Comparison of ENCODE assay signal across 34 cellular contexts in genomic region chr6:66198062-66198624, GRCh38.
"Had no signal": no experiment of that assay in that cellular context is flagged by ENCODE, and none has a peak within 500 bp of the region (broad histone marks: within the 10 kb centered on the region; RNA-seq: fewer than 3 reads in every experiment).

No MANE protein-coding gene starts in this region.

- H3K36me3 ChIP-seq: adrenal gland, esophagus squamous epithelium, gastroesophageal sphincter, heart right ventricle had no signal

- H3K9me3 Mint-ChIP-seq: activated CD4-positive, alpha-beta T cell treated with anti-CD3 and anti-CD28 coated beads, Interleukin-2, amount 10 ng/mL, durations not matched to agents 24 days and 14 days; activated naive CD4-positive, alpha-beta T cell treated with anti-CD3 and anti-CD28 coated beads for 36 hours; activated naive CD8-positive, alpha-beta T cell treated with anti-CD3 and anti-CD28 coated beads for 36 hours; activated T-helper 1 cell treated with anti-CD3 and anti-CD28 coated beads, Interleukin-12 subunit alpha, Interleukin-12 subunit beta, Interleukin-2, Interleukin-4 antibody, amounts not matched to agents 30 ng/mL and 10 ng/mL and 1 ng/mL, durations not matched to agents 14 hours and 24 hours and 36 hours had no signal

- H3K27me3 ChIP-seq: adrenal gland, body of pancreas, esophagus squamous epithelium, gastroesophageal sphincter, heart right ventricle had no signal

- H3K27ac Mint-ChIP-seq: activated CD4-positive, alpha-beta memory T cell treated with anti-CD3 and anti-CD28 coated beads for 36 hours; activated CD4-positive, alpha-beta T cell treated with anti-CD3 and anti-CD28 coated beads for 36 hours; activated CD4-positive, alpha-beta T cell treated with anti-CD3 and anti-CD28 coated beads, Interleukin-2, amount 10 ng/mL, durations not matched to agents 24 days and 14 days; activated CD8-positive, alpha-beta memory T cell treated with anti-CD3 and anti-CD28 coated beads, Interleukin-2, amount 10 ng/mL, durations not matched to agents 7 days and 5 days; activated CD8-positive, alpha-beta T cell treated with anti-CD3 and anti-CD28 coated beads, Interleukin-2, amount 10 ng/mL, durations not matched to agents 7 days and 5 days; activated naive CD4-positive, alpha-beta T cell treated with anti-CD3 and anti-CD28 coated beads for 36 hours; activated naive CD4-positive, alpha-beta T cell treated with anti-CD3 and anti-CD28 coated beads, Interleukin-2, amount 50 U/mL, for 24 hours; activated naive CD8-positive, alpha-beta T cell treated with anti-CD3 and anti-CD28 coated beads for 36 hours; activated naive CD8-positive, alpha-beta T cell treated with anti-CD3 and anti-CD28 coated beads, Interleukin-2, amount 50 U/mL, for 24 hours; activated T-helper 1 cell treated with anti-CD3 and anti-CD28 coated beads, Interleukin-12 subunit alpha, Interleukin-12 subunit beta, Interleukin-2, Interleukin-4 antibody, amounts not matched to agents 30 ng/mL and 10 ng/mL and 1 ng/mL, durations not matched to agents 14 hours and 24 hours and 36 hours; activated T-helper 2 cell treated with anti-CD3 and anti-CD28 coated beads, Interferon-gamma antibody, Interleukin-2, Interleukin-4, amounts not matched to agents 10 μg/mL and 5 μg/mL and 100 μg/mL, durations not matched to agents 14 hours and 24 hours and 36 hours; effector memory CD8-positive, alpha-beta T cell; T-helper 1 cell treated with Interleukin-12 subunit alpha and Interleukin-12 subunit beta and Interleukin-4 antibody, amounts not matched to agents 30 μg/mL and 1 μg/mL, for 36 hours had no signal

- H3K4me3 Mint-ChIP-seq: activated CD4-positive, alpha-beta memory T cell treated with anti-CD3 and anti-CD28 coated beads for 36 hours; activated CD4-positive, alpha-beta T cell treated with anti-CD3 and anti-CD28 coated beads for 36 hours; activated CD4-positive, alpha-beta T cell treated with anti-CD3 and anti-CD28 coated beads, Interleukin-2, amount 10 ng/mL, durations not matched to agents 24 days and 14 days; activated CD8-positive, alpha-beta memory T cell treated with anti-CD3 and anti-CD28 coated beads, Interleukin-2, amount 10 ng/mL, durations not matched to agents 7 days and 5 days; activated CD8-positive, alpha-beta T cell treated with anti-CD3 and anti-CD28 coated beads, Interleukin-2, amount 10 ng/mL, durations not matched to agents 7 days and 5 days; activated naive CD4-positive, alpha-beta T cell treated with anti-CD3 and anti-CD28 coated beads for 36 hours; activated naive CD4-positive, alpha-beta T cell treated with anti-CD3 and anti-CD28 coated beads, Interleukin-2, amount 50 U/mL, for 24 hours; activated naive CD8-positive, alpha-beta T cell treated with anti-CD3 and anti-CD28 coated beads for 36 hours; activated naive CD8-positive, alpha-beta T cell treated with anti-CD3 and anti-CD28 coated beads, Interleukin-2, amount 50 U/mL, for 24 hours; activated T-helper 1 cell treated with anti-CD3 and anti-CD28 coated beads, Interleukin-12 subunit alpha, Interleukin-12 subunit beta, Interleukin-2, Interleukin-4 antibody, amounts not matched to agents 30 ng/mL and 10 ng/mL and 1 ng/mL, durations not matched to agents 14 hours and 24 hours and 36 hours; effector memory CD8-positive, alpha-beta T cell; T-helper 1 cell treated with Interleukin-12 subunit alpha and Interleukin-12 subunit beta and Interleukin-4 antibody, amounts not matched to agents 30 μg/mL and 1 μg/mL, for 36 hours had no signal

- ATAC-seq: activated CD4-positive, alpha-beta T cell treated with anti-CD3 and anti-CD28 coated beads for 36 hours; activated CD8-positive, alpha-beta memory T cell treated with anti-CD3 and anti-CD28 coated beads, Interleukin-2, amount 10 ng/mL, durations not matched to agents 7 days and 5 days; activated CD8-positive, alpha-beta T cell treated with anti-CD3 and anti-CD28 coated beads, Interleukin-2, amount 10 ng/mL, durations not matched to agents 7 days and 5 days; activated naive CD8-positive, alpha-beta T cell treated with anti-CD3 and anti-CD28 coated beads, Interleukin-2, amount 50 U/mL, for 24 hours; body of pancreas; effector memory CD8-positive, alpha-beta T cell; gastroesophageal sphincter; heart right ventricle had no signal

- H3K4me1 Mint-ChIP-seq: activated CD4-positive, alpha-beta T cell treated with anti-CD3 and anti-CD28 coated beads for 36 hours; activated CD4-positive, alpha-beta T cell treated with anti-CD3 and anti-CD28 coated beads, Interleukin-2, amount 10 ng/mL, durations not matched to agents 24 days and 14 days; activated CD8-positive, alpha-beta memory T cell treated with anti-CD3 and anti-CD28 coated beads, Interleukin-2, amount 10 ng/mL, durations not matched to agents 7 days and 5 days; activated naive CD4-positive, alpha-beta T cell treated with anti-CD3 and anti-CD28 coated beads, Interleukin-2, amount 50 U/mL, for 24 hours; activated naive CD8-positive, alpha-beta T cell treated with anti-CD3 and anti-CD28 coated beads for 36 hours; activated naive CD8-positive, alpha-beta T cell treated with anti-CD3 and anti-CD28 coated beads, Interleukin-2, amount 50 U/mL, for 24 hours had no signal

- H3K27ac ChIP-seq: adrenal gland, body of pancreas, epithelial cell of prostate, esophagus squamous epithelium, gastroesophageal sphincter, heart right ventricle had no signal

- H3K36me3 Mint-ChIP-seq: activated CD4-positive, alpha-beta memory T cell treated with anti-CD3 and anti-CD28 coated beads for 36 hours; activated CD8-positive, alpha-beta memory T cell treated with anti-CD3 and anti-CD28 coated beads, Interleukin-2, amount 10 ng/mL, durations not matched to agents 7 days and 5 days; activated naive CD4-positive, alpha-beta T cell treated with anti-CD3 and anti-CD28 coated beads, Interleukin-2, amount 50 U/mL, for 24 hours; activated naive CD8-positive, alpha-beta T cell treated with anti-CD3 and anti-CD28 coated beads for 36 hours had no signal

- FAIRE-seq: endometrium, endothelial cell of umbilical vein had no signal

- H3K4me1 ChIP-seq: adrenal gland, body of pancreas, esophagus squamous epithelium, gastroesophageal sphincter, heart right ventricle had no signal

- H3K9me3 ChIP-seq: adrenal gland, body of pancreas, gastroesophageal sphincter had no signal

- DNase-seq: activated CD4-positive, alpha-beta memory T cell treated with anti-CD3 and anti-CD28 coated beads for 36 hours; activated CD4-positive, alpha-beta T cell treated with anti-CD3 and anti-CD28 coated beads for 36 hours; activated CD4-positive, alpha-beta T cell treated with anti-CD3 and anti-CD28 coated beads, Interleukin-2, amount 10 ng/mL, durations not matched to agents 24 days and 14 days; activated CD4-positive, CD25-positive, alpha-beta regulatory T cell; activated CD4-positive, CD25-positive, alpha-beta regulatory T cell treated with anti-CD3 and anti-CD28 coated beads, Interleukin-2, amount 50 U/mL, for 72 hours; activated CD8-positive, alpha-beta memory T cell treated with anti-CD3 and anti-CD28 coated beads, Interleukin-2, amount 10 ng/mL, durations not matched to agents 7 days and 5 days; activated CD8-positive, alpha-beta memory T cell treated with anti-CD3 and anti-CD28 coated beads, Interleukin-2, amount 50 U/mL, for 4 hours; activated CD8-positive, alpha-beta T cell treated with anti-CD3 and anti-CD28 coated beads, Interleukin-2, amount 10 ng/mL, durations not matched to agents 7 days and 5 days; activated effector memory CD4-positive, alpha-beta T cell treated with anti-CD3 and anti-CD28 coated beads, Interleukin-2, amount 50 U/mL, for 16 hours; activated naive CD4-positive, alpha-beta T cell treated with anti-CD3 and anti-CD28 coated beads for 36 hours; activated naive CD8-positive, alpha-beta T cell treated with anti-CD3 and anti-CD28 coated beads for 36 hours; activated naive CD8-positive, alpha-beta T cell treated with anti-CD3 and anti-CD28 coated beads, Interleukin-2, amount 50 U/mL, for 24 hours; activated T-cell treated with anti-CD3 and anti-CD28 coated beads, Interleukin-2, amount 50 U/mL, for 1 hour; activated T-cell treated with anti-CD3 and anti-CD28 coated beads, Interleukin-2, amount 50 U/mL, for 48 hours; adrenal gland; amygdala; aorta; body of pancreas; caudate nucleus; cortex of kidney; dermis blood vessel endothelial cell; effector CD4-positive, alpha-beta T cell; effector memory CD8-positive, alpha-beta T cell; esophagus squamous epithelium; foreskin melanocyte; heart right ventricle had no signal

- H3K4me3 ChIP-seq: adrenal gland, body of pancreas, esophagus squamous epithelium, gastroesophageal sphincter, heart right ventricle had no signal

- H3K27me3 Mint-ChIP-seq: activated CD4-positive, alpha-beta memory T cell treated with anti-CD3 and anti-CD28 coated beads for 36 hours; activated CD4-positive, alpha-beta T cell treated with anti-CD3 and anti-CD28 coated beads for 36 hours; activated CD4-positive, alpha-beta T cell treated with anti-CD3 and anti-CD28 coated beads, Interleukin-2, amount 10 ng/mL, durations not matched to agents 24 days and 14 days; activated CD8-positive, alpha-beta memory T cell treated with anti-CD3 and anti-CD28 coated beads, Interleukin-2, amount 10 ng/mL, durations not matched to agents 7 days and 5 days; activated naive CD4-positive, alpha-beta T cell treated with anti-CD3 and anti-CD28 coated beads, Interleukin-2, amount 50 U/mL, for 24 hours; activated naive CD8-positive, alpha-beta T cell treated with anti-CD3 and anti-CD28 coated beads for 36 hours; activated naive CD8-positive, alpha-beta T cell treated with anti-CD3 and anti-CD28 coated beads, Interleukin-2, amount 50 U/mL, for 24 hours; effector memory CD8-positive, alpha-beta T cell had no signal
